1 cellular context compared by ENCODE assay signal in genomic region chr12:81086342-81086741, GRCh38.
TF ChIP-seq lines count a peak whose summit lies in the region.

No MANE protein-coding gene starts in this region.

TF ChIP-seq in HepG2, 621 proteins besides CTCF, POLR2A, EP300 and RAD21 (continued from another document and continues in another):
- TF ChIP-seq POGK (CRISPR knock-in tag; conservative IDR thresholded peaks at IDR 0.05) (0 out of 2 replicates have a peak, but pooled peaks have one; percentile 55), ZBTB3 (CRISPR knock-in tag; IDR thresholded peaks at IDR 0.05; ENCODE audit: borderline replicate concordance, low read depth) (no peak), HOXA5 (CRISPR knock-in tag; IDR thresholded peaks at IDR 0.05) (no peak), LCORL (IDR thresholded peaks at IDR 0.05) (0 out of 2 replicates have a peak, but pooled peaks have one; percentile 40), LCORL (CRISPR knock-in tag; IDR thresholded peaks at IDR 0.05) (peak; percentile 56; the same call in 1 of the 2 replicates), FOXA3 (CRISPR knock-in tag; IDR thresholded peaks at IDR 0.05) (peak; percentile 84), ZNF841 (CRISPR knock-in tag; IDR thresholded peaks at IDR 0.05; ENCODE audit: borderline replicate concordance) (no peak), PATZ1 (CRISPR knock-in tag; IDR thresholded peaks at IDR 0.05) (peak; percentile 62; the same call in 1 of the 2 replicates), ZFP36 (IDR thresholded peaks at IDR 0.05; ENCODE audit: borderline replicate concordance, low read depth, low read length, partially characterized antibody) (no peak), CHCHD3 (CRISPR knock-in tag; IDR thresholded peaks at IDR 0.05) (no peak), MED1 (CRISPR knock-in tag; IDR thresholded peaks at IDR 0.05) (peak; percentile 83), CEBPB (IDR thresholded peaks at IDR 0.05; ENCODE audit: borderline replicate concordance, low read depth, low read length) (peak; percentile 98), ZNF24 (IDR thresholded peaks at IDR 0.05) (0 out of 2 replicates have a peak, but pooled peaks have one; percentile 17), ZNF432 (CRISPR knock-in tag; IDR thresholded peaks at IDR 0.05; ENCODE audit: borderline replicate concordance) (no peak), ZHX2 (IDR thresholded peaks at IDR 0.05; ENCODE audit: low read depth) (no peak), ZHX2 (CRISPR knock-in tag; IDR thresholded peaks at IDR 0.05; ENCODE audit: borderline replicate concordance) (peak; percentile 9; the same call in 1 of the 2 replicates), NCOA5 (CRISPR knock-in tag; IDR thresholded peaks at IDR 0.05) (no peak), GATAD1 (CRISPR knock-in tag; IDR thresholded peaks at IDR 0.05) (peak; percentile 68; the same call in 1 of the 2 replicates), NFRKB (IDR thresholded peaks at IDR 0.05) (no peak), HNRNPUL1 (IDR thresholded peaks at IDR 0.05; ENCODE audit: low read depth, low read length) (no peak), ZNF326 (CRISPR knock-in tag; IDR thresholded peaks at IDR 0.05; ENCODE audit: borderline replicate concordance) (no peak), SPEN (CRISPR knock-in tag; IDR thresholded peaks at IDR 0.05; ENCODE audit: low read depth) (peak; percentile 48; the same call in 1 of the 2 replicates), HMG20B (CRISPR knock-in tag; conservative IDR thresholded peaks at IDR 0.05) (peak; percentile 84), ELF3 (CRISPR knock-in tag; IDR thresholded peaks at IDR 0.05) (peak; percentile 73), HNF1B (CRISPR knock-in tag; IDR thresholded peaks at IDR 0.05) (no peak), TBX2 (CRISPR knock-in tag; IDR thresholded peaks at IDR 0.05; ENCODE audit: borderline replicate concordance) (peak; percentile 96), ATF4 (CRISPR knock-in tag; IDR thresholded peaks at IDR 0.05) (peak in 1 of 2 experiments; percentile 87; a peak in 2 of 4 replicates), ZNF552 (CRISPR knock-in tag; IDR thresholded peaks at IDR 0.05; ENCODE audit: borderline replicate concordance) (no peak), ONECUT2 (CRISPR knock-in tag; IDR thresholded peaks at IDR 0.05) (peak; percentile 72; the same call in 1 of the 2 replicates), DMAP1 (CRISPR knock-in tag; IDR thresholded peaks at IDR 0.05) (peak; percentile 75), TARDBP (CRISPR knock-in tag; IDR thresholded peaks at IDR 0.05) (peak; percentile 60; the same call in 1 of the 2 replicates), ZNF879 (CRISPR knock-in tag; IDR thresholded peaks at IDR 0.05) (no peak), JUND (CRISPR knock-in tag; IDR thresholded peaks at IDR 0.05) (peak; percentile 71), ZHX1 (CRISPR knock-in tag; IDR thresholded peaks at IDR 0.05; ENCODE audit: low read depth) (0 out of 2 replicates have a peak, but pooled peaks have one; percentile 66), ZNF263 (CRISPR knock-in tag; IDR thresholded peaks at IDR 0.05) (no peak), ZKSCAN1 (IDR thresholded peaks at IDR 0.05; ENCODE audit: low read length) (no peak), ZNF570 (CRISPR knock-in tag; IDR thresholded peaks at IDR 0.05; ENCODE audit: borderline replicate concordance) (no peak), DRAP1 (CRISPR knock-in tag; IDR thresholded peaks at IDR 0.05) (0 out of 2 replicates have a peak, but pooled peaks have one; percentile 29), ZBTB26 (CRISPR knock-in tag; IDR thresholded peaks at IDR 0.05; ENCODE audit: borderline replicate concordance) (peak; percentile 95), ARID5B (CRISPR knock-in tag; IDR thresholded peaks at IDR 0.05) (peak; percentile 97), ZMYM2 (CRISPR knock-in tag; IDR thresholded peaks at IDR 0.05) (0 out of 2 replicates have a peak, but pooled peaks have one; percentile 29), THAP11 (CRISPR knock-in tag; IDR thresholded peaks at IDR 0.05) (peak; percentile 67; the same call in 1 of the 2 replicates)
